ENCODE assay signal across 16 cellular contexts in genomic region chr3:179108091-179108490, GRCh38. TPM values are rescaled to one million over a fixed set of nuclear protein-coding genes. Genes with fewer than 3 reads are reported as not detected.
A peak's percentile ranks its signal among the peaks of the same experiment; 100 is the strongest.
DNase-seq lines count a peak whose midpoint lies in the region; ATAC-seq, FAIRE-seq and TF ChIP-seq lines count a peak whose summit lies in the region.
"Had no signal": no experiment of that assay in that cellular context is flagged by ENCODE, and none has a peak within 500 bp of the region (broad histone marks: within the 10 kb centered on the region; RNA-seq: fewer than 3 reads in every experiment).

No MANE protein-coding gene starts in this region.

- H3K4me1 ChIP-seq in mammary epithelial cell (ENCODE audit: insufficient read depth, low read length): peaks cover 17% of the 10 kb centered on the region
- H3K4me1 ChIP-seq in astrocyte (ENCODE audit: insufficient read depth, low read length): peaks cover 9% of the 10 kb centered on the region
- H3K4me1 ChIP-seq in foreskin keratinocyte: peaks cover 11% of the 10 kb centered on the region

- H4K20me1 ChIP-seq in mammary epithelial cell (ENCODE audit: insufficient read depth, low read length) (no peaks in the 10 kb centered on the region), astrocyte (ENCODE audit: insufficient read depth, low read length) (no peaks in the 10 kb centered on the region)

- POLR2A ChIA-PET in MCF 10A (lab: Yijun Ruan, JAX): interaction anchor here (0.5 to 1.7 kb wide), 5 partner anchors 24 to 229 kb away, joined by 3 to 4 read pairs (median 3); partner anchors contain the start of gene PIK3CA

- H3K9ac ChIP-seq in mammary epithelial cell (ENCODE audit: insufficient read depth, low read length) (no peak overlapping the region), astrocyte (ENCODE audit: low read length) (peak overlapping the region; percentile 56)

- H3K4me1 Mint-ChIP-seq in MCF 10A (ENCODE audit: insufficient read depth, unreplicated experiment): no peaks in the 10 kb centered on the region
- peaks cover 10% of the 10 kb centered on the region for H3K4me1 Mint-ChIP-seq in astrocyte (ENCODE audit: low read depth, unreplicated experiment)
- H3K4me1 Mint-ChIP-seq: GM23338, naive B cell had no signal

- in situ Hi-C loops in mammary epithelial cell (cut with MboI; ENCODE audit: low sequenced_read_pairs in 2 of 2): loop anchor here (10.0 kb wide), 1 partner anchor 207 kb away; no protein-coding TSS in a partner anchor

- H3K36me3 ChIP-seq in mammary epithelial cell (ENCODE audit: insufficient read depth, low read length) (no peaks in the 10 kb centered on the region), astrocyte (ENCODE audit: insufficient read depth, low read length) (no peaks in the 10 kb centered on the region)

- no peak overlapping the region for H3K4me3 Mint-ChIP-seq in MCF 10A (ENCODE audit: unreplicated experiment)
- H3K4me3 Mint-ChIP-seq in astrocyte (ENCODE audit: unreplicated experiment): no peak overlapping the region
- H3K4me3 Mint-ChIP-seq: activated naive CD8-positive, alpha-beta T cell; activated T-cell treated with anti-CD3 and anti-CD28 coated beads, Interleukin-2, amount 50 U/mL, for 4 hours; GM23338; naive B cell had no signal

- H3K36me3 Mint-ChIP-seq in MCF 10A (ENCODE audit: insufficient read depth, unreplicated experiment): no peaks in the 10 kb centered on the region
- H3K36me3 Mint-ChIP-seq in astrocyte (ENCODE audit: low read depth, unreplicated experiment): no peaks in the 10 kb centered on the region

- no peaks in the 10 kb centered on the region for H3K27me3 ChIP-seq in mammary epithelial cell (ENCODE audit: insufficient read depth, low read length)
- no peaks in the 10 kb centered on the region for H3K27me3 ChIP-seq in astrocyte (ENCODE audit: insufficient read depth, low read length)
- no peaks in the 10 kb centered on the region for H3K27me3 ChIP-seq in foreskin keratinocyte

- 9% methylated on average over 1 of the region's 1 CpG for WGBS in mammary epithelial cell (ENCODE audit: low coverage, missing lambda C conversion rate)

- TF ChIP-seq CTCF in mammary epithelial cell (conservative IDR thresholded peaks at IDR 0.05 in 1 of 2, IDR thresholded peaks at IDR 0.05 in 1 of 2; ENCODE audit: extremely low read depth in 1 of 2, insufficient read depth in 1 of 2, low read depth in 1 of 2, low read length in 2 of 2) (no peak), MCF 10A (IDR thresholded peaks at IDR 0.05; ENCODE audit: unreplicated experiment) (no peak), astrocyte (IDR thresholded peaks at IDR 0.05; ENCODE audit: insufficient read depth, low read depth, low read length) (no peak), foreskin keratinocyte (conservative IDR thresholded peaks at IDR 0.05) (no peak)

- H3K27ac ChIP-seq in mammary epithelial cell (ENCODE audit: insufficient read depth, low read depth, low read length) (peak overlapping the region; percentile 40), astrocyte (ENCODE audit: low read depth, low read length) (peak overlapping the region; percentile 63), foreskin keratinocyte (peak overlapping the region; percentile 14)
- H3K27ac ChIP-seq: 22Rv1 had no signal

- peak overlapping the region; percentile 34 for H2AFZ ChIP-seq in mammary epithelial cell (ENCODE audit: low read depth, low read length)
- no peak overlapping the region for H2AFZ ChIP-seq in astrocyte (ENCODE audit: low read depth, low read length)
- H2AFZ ChIP-seq: GM23338 had no signal

- no peaks in the 10 kb centered on the region for H3K27me3 Mint-ChIP-seq in MCF 10A (ENCODE audit: insufficient read depth, unreplicated experiment)
- H3K27me3 Mint-ChIP-seq in astrocyte (ENCODE audit: low read depth, unreplicated experiment): no peaks in the 10 kb centered on the region
- H3K27me3 Mint-ChIP-seq: activated naive CD8-positive, alpha-beta T cell; progenitor cell of endocrine pancreas had no signal

- H3K4me3 ChIP-seq in mammary epithelial cell (replicated peaks in 1 of 3; ENCODE audit: insufficient read depth in 1 of 3, low read depth in 2 of 3, low read length in 3 of 3): no peak overlapping the region
- H3K4me3 ChIP-seq in astrocyte (ENCODE audit: insufficient read depth, low read depth, low read length): no peak overlapping the region
- H3K4me3 ChIP-seq: GM23338 had no signal

- FAIRE-seq in astrocyte (lab: Jason Lieb, UNC): peak; percentile 96
- no peak for FAIRE-seq in urothelium cell line (lab: Jason Lieb, UNC)

- peak; percentile 79 for DNase-seq in mammary epithelial cell
- no peak for DNase-seq in MCF 10A (ENCODE audit: unreplicated experiment)
- peak; percentile 91 for DNase-seq in astrocyte (ENCODE audit: low read depth)
- DNase-seq in foreskin keratinocyte: peak; percentile 84 to 92
- peak; percentile 5 for DNase-seq in urothelium cell line (ENCODE audit: low spot score)
- DNase-seq in Kasumi-1 (lab: John Stamatoyannopoulos, UW): no peak
- DNase-seq in SHP77 treated with DMSO at 0.1 percent for 48 hours (lab: John Stamatoyannopoulos, UW): no peak
- DNase-seq: activated T-cell treated with anti-CD3 and anti-CD28 coated beads, Interleukin-2, amount 50 U/mL, for 4 hours; left ventricle myocardium superior; naive B cell; substantia nigra had no signal

- H3K4me2 ChIP-seq in mammary epithelial cell (ENCODE audit: insufficient read depth, low read depth, low read length) (peak overlapping the region; percentile 40), astrocyte (ENCODE audit: low read length) (peak overlapping the region; percentile 61)
- H3K4me2 ChIP-seq: GM23338 had no signal

- dilution Hi-C loops in mammary epithelial cell (cut with HindIII; ENCODE audit: low sequenced_read_pairs): no loop called here

- CTCF ChIA-PET in mammary epithelial cell (lab: Charles Lee; ENCODE audit: low non-redundant PET): interaction anchor here (0.5 to 0.6 kb wide), 3 partner anchors 37 to 181 kb away, joined by 3 to 6 read pairs (median 5); no protein-coding TSS in a partner anchor
- CTCF ChIA-PET in MCF 10A (lab: Yijun Ruan, JAX): interaction anchor here (0.8 to 8.1 kb wide), 9 partner anchors 8 to 1962 kb away, joined by 3 to 99 read pairs (median 9); partner anchors contain the start of gene PIK3CA

- H3K9me3 ChIP-seq in mammary epithelial cell (replicated peaks; ENCODE audit: insufficient read depth, low read length) (peaks cover 2% of the 10 kb centered on the region), astrocyte (ENCODE audit: insufficient read depth, low read depth, low read length) (no peaks in the 10 kb centered on the region)

- H3K79me2 ChIP-seq in mammary epithelial cell (ENCODE audit: insufficient read depth, low read length) (no peaks in the 10 kb centered on the region), astrocyte (ENCODE audit: insufficient read depth, low read length) (no peaks in the 10 kb centered on the region)

- no peaks in the 10 kb centered on the region for H3K9me3 Mint-ChIP-seq in MCF 10A (ENCODE audit: unreplicated experiment)
- H3K9me3 Mint-ChIP-seq in astrocyte (ENCODE audit: unreplicated experiment): no peaks in the 10 kb centered on the region
- H3K9me3 Mint-ChIP-seq: activated T-cell treated with anti-CD3 and anti-CD28 coated beads, Interleukin-2, amount 50 U/mL, for 4 hours had no signal

- no peak overlapping the region for H3K27ac Mint-ChIP-seq in MCF 10A (ENCODE audit: low read depth, unreplicated experiment)
- H3K27ac Mint-ChIP-seq in astrocyte (ENCODE audit: unreplicated experiment): peak overlapping the region; percentile 79
- H3K27ac Mint-ChIP-seq: activated naive CD8-positive, alpha-beta T cell; GM23338; naive B cell; progenitor cell of endocrine pancreas had no signal

- intact Hi-C loops in mammary epithelial cell (cut with micrococcal nuclease) (loop anchor here (1.0 kb wide), 1 partner anchor 39 kb away; no protein-coding TSS in a partner anchor), MCF 10A (cut with micrococcal nuclease) (no loop called here)

- BruUV-seq in mammary epithelial cell (replicated peaks; lab: Mats Ljungman, UMichigan): no TSS peak
- BruUV-seq in MCF 10A (replicated peaks; lab: Mats Ljungman, UMichigan): no TSS peak

- ATAC-seq in foreskin keratinocyte (peak; percentile 96), GM19395 (IDR thresholded peaks at IDR 0.05; ENCODE audit: unreplicated experiment) (no peak)
- ATAC-seq: activated T-cell treated with anti-CD3 and anti-CD28 coated beads, Interleukin-2, amount 50 U/mL, for 4 hours; GM23338; left ventricle myocardium superior had no signal

RNA-seq across cellular contexts. Expression of gene ZMAT3, which starts 36.5 kb away (rescaled TPM):
- 10 to 100 TPM; 31.3 to 56.2 TPM for total RNA-seq in mammary epithelial cell
- 24.4 TPM for polyA plus RNA-seq in mammary epithelial cell
- 64.2 TPM for polyA minus RNA-seq in mammary epithelial cell
- total RNA-seq in MCF 10A (2022): 50.9 and 58.0 TPM in 2 replicates
- total RNA-seq in astrocyte: 89.1 and 89.6 TPM in 2 replicates
- total RNA-seq in foreskin keratinocyte: 6.1 and 10.4 TPM in 2 replicates
- polyA plus RNA-seq in foreskin keratinocyte: 1.5 and 2.5 TPM in 2 replicates

RNA-seq across cellular contexts. Expression of gene PIK3CA, which starts 40.1 kb away (rescaled TPM):
- 10 to 100 TPM; 20.0 to 24.7 TPM for total RNA-seq in mammary epithelial cell
- polyA plus RNA-seq in mammary epithelial cell: 6.4 TPM
- polyA minus RNA-seq in mammary epithelial cell: 24.8 TPM
- total RNA-seq in MCF 10A (2022): 18.1 and 20.7 TPM in 2 replicates
- 28.0 and 29.7 TPM in 2 replicates for total RNA-seq in astrocyte
- total RNA-seq in foreskin keratinocyte: 17.7 and 20.2 TPM in 2 replicates
- 2.8 and 3.2 TPM in 2 replicates for polyA plus RNA-seq in foreskin keratinocyte

Comparison
In these comparisons a context has a peak if more than half of its experiments do, and no peak if none do; other contexts are left out.
1. DNase-seq: peak in mammary epithelial cell (single experiment), astrocyte (single experiment), foreskin keratinocyte (2 of 2) and urothelium cell line (single experiment); none in MCF 10A (single experiment), Kasumi-1 (0 of 2) and SHP77 treated with DMSO at 0.1 percent for 48 hours (single experiment).
2. Peak in every context shown above with its lines, with median percentiles within 50 percentile points of each other: H3K27ac ChIP-seq.